Comparison of ENCODE assay signal across 8 cellular contexts in genomic region chr18:9135912-9136314, GRCh38. TPM values are rescaled to one million over a fixed set of nuclear protein-coding genes. Genes with fewer than 3 reads are reported as not detected.
A peak's percentile ranks its signal among the peaks of the same experiment; 100 is the strongest.
DNase-seq lines count a peak whose midpoint lies in the region; ATAC-seq and TF ChIP-seq lines count a peak whose summit lies in the region.

No MANE protein-coding gene starts in this region.

- H3K36me3 ChIP-seq in HAP-1 (replicated peaks) (peaks cover 13% of the 10 kb centered on the region), MG63 (peaks cover 39% of the 10 kb centered on the region), SU-DHL-6 (ENCODE audit: low read length) (peaks cover 17% of the 10 kb centered on the region)
- peaks cover 0 to 14% (median 11%) of the 10 kb centered on the region in 3 experiments for H3K36me3 ChIP-seq in naive thymus-derived CD4-positive, alpha-beta T cell (ENCODE audit: control insufficient read depth in 2 of 3, insufficient read depth in 3 of 3, low read length in 3 of 3)

- peaks cover 32% of the 10 kb centered on the region for H3K4me1 ChIP-seq in HAP-1
- H3K4me1 ChIP-seq in naive thymus-derived CD4-positive, alpha-beta T cell (ENCODE audit: control insufficient read depth in 2 of 2, insufficient read depth in 2 of 2, low read length in 2 of 2), result peaks cover 36 to 44% of the 10 kb centered on the region in 2 donors

- H3K27me3 ChIP-seq in HAP-1 (ENCODE audit: low read depth) (no peaks in the 10 kb centered on the region), MG63 (no peaks in the 10 kb centered on the region), SU-DHL-6 (ENCODE audit: low read length) (no peaks in the 10 kb centered on the region)
- no peaks in the 10 kb centered on the region for H3K27me3 ChIP-seq in naive thymus-derived CD4-positive, alpha-beta T cell (ENCODE audit: control insufficient read depth in 2 of 2, insufficient read depth in 2 of 2, low read length in 2 of 2)

- peaks cover 38% of the 10 kb centered on the region for H3F3A ChIP-seq in SU-DHL-6 (ENCODE audit: insufficient read depth)

- H3K9me3 ChIP-seq in HAP-1 (no peaks in the 10 kb centered on the region), MG63 (no peaks in the 10 kb centered on the region), SU-DHL-6 (ENCODE audit: insufficient read depth, low read length) (no peaks in the 10 kb centered on the region)
- H3K9me3 ChIP-seq in naive thymus-derived CD4-positive, alpha-beta T cell (ENCODE audit: control insufficient read depth in 2 of 3, low read length in 3 of 3), result no peaks in the 10 kb centered on the region

- intact Hi-C loops in activated CD4-positive, alpha-beta T cell treated with anti-CD3 and anti-CD28 coated beads for 36 hours (cut with DNase I, micrococcal nuclease), result loop anchor here (1.0 to 5.0 kb wide), 13 partner anchors 14 to 777 kb away; partner anchors contain the start of genes NDUFV2 (in 2 of the 2), MTCL1 (in 1 of the 2), RAB12 (in 1 of the 2) and RALBP1 (in 1 of the 2)
- intact Hi-C loops in naive thymus-derived CD4-positive, alpha-beta T cell (cut with micrococcal nuclease), result loop anchor here (1.0 to 10.0 kb wide), 15 partner anchors 8 to 777 kb away; partner anchors contain the start of genes MTCL1 (in 2 of the 2), NDUFV2 (in 2 of the 2), PPP4R1 (in 2 of the 2) and RALBP1 (in 2 of the 2)
- intact Hi-C loops in posterior vena cava (cut with DNase I), result loop anchor here (2.0 to 5.0 kb wide), 2 partner anchors 33 to 34 kb away; partner anchors contain the start of gene NDUFV2 (in 2 of the 2)

- H4K20me1 ChIP-seq in SU-DHL-6 (ENCODE audit: low read depth, low read length), result peaks cover 26% of the 10 kb centered on the region

- peak overlapping the region; percentile 86 for H3K4me3 Mint-ChIP-seq in activated CD4-positive, alpha-beta T cell treated with anti-CD3 and anti-CD28 coated beads for 36 hours
- H3K4me3 Mint-ChIP-seq in naive thymus-derived CD4-positive, alpha-beta T cell, result peak overlapping the region; percentile 95 to 99 (median 98)

- H3K4me3 ChIP-seq in HAP-1, result peak overlapping the region; percentile 78
- H3K4me3 ChIP-seq in MG63, result peak overlapping the region; percentile 99
- peak overlapping the region; percentile 61 for H3K4me3 ChIP-seq in SU-DHL-6 (ENCODE audit: insufficient read depth, low read length, poor library complexity, severe bottlenecking)
- H3K4me3 ChIP-seq in naive thymus-derived CD4-positive, alpha-beta T cell (ENCODE audit: low read length), result peak overlapping the region; percentile 86

- TF ChIP-seq CTCF in SU-DHL-6 (IDR thresholded peaks at IDR 0.05; ENCODE audit: insufficient read depth, low read length, poor library complexity, severe bottlenecking), result no peak

- H3K9me2 ChIP-seq in SU-DHL-6 (replicated peaks; ENCODE audit: insufficient read depth, low read length), result no peaks in the 10 kb centered on the region

- peaks cover 47% of the 10 kb centered on the region for H3K4me1 Mint-ChIP-seq in activated CD4-positive, alpha-beta T cell treated with anti-CD3 and anti-CD28 coated beads for 36 hours
- H3K4me1 Mint-ChIP-seq in naive thymus-derived CD4-positive, alpha-beta T cell, result peaks cover 38 to 75% (median 69%) of the 10 kb centered on the region in 7 donors

- peak overlapping the region; percentile 85 for H3K4me2 ChIP-seq in SU-DHL-6 (ENCODE audit: low read depth, low read length, poor library complexity, severe bottlenecking)

- peak overlapping the region; percentile 82 for H2AFZ ChIP-seq in SU-DHL-6 (ENCODE audit: low read depth, low read length, severe bottlenecking)

- peaks cover 50% of the 10 kb centered on the region for H3K36me3 Mint-ChIP-seq in activated CD4-positive, alpha-beta T cell treated with anti-CD3 and anti-CD28 coated beads for 36 hours (ENCODE audit: low read depth)
- H3K36me3 Mint-ChIP-seq in naive thymus-derived CD4-positive, alpha-beta T cell, result peaks cover 4 to 22% (median 17%) of the 10 kb centered on the region in 5 donors

- ATAC-seq in activated CD4-positive, alpha-beta T cell treated with anti-CD3 and anti-CD28 coated beads for 36 hours, result peak; percentile 14
- ATAC-seq in esophagus mucosa, result peak; percentile 41
- ATAC-seq in naive thymus-derived CD4-positive, alpha-beta T cell, result peak; percentile 15

- H3K9ac ChIP-seq in SU-DHL-6 (ENCODE audit: low read length), result peak overlapping the region; percentile 67

- DNase-seq in activated CD4-positive, alpha-beta T cell treated with anti-CD3 and anti-CD28 coated beads for 36 hours, result no peak
- DNase-seq in activated CD4-positive, alpha-beta T cell treated with anti-CD3 and anti-CD28 coated beads for 1 hour, result no peak
- DNase-seq in HAP-1 (ENCODE audit: low spot score in 2 of 2) (peak; percentile 39 to 65), MG63 (no peak), posterior vena cava (ENCODE audit: low spot score) (no peak)
- DNase-seq in naive thymus-derived CD4-positive, alpha-beta T cell, result no peak

- H3K27me3 Mint-ChIP-seq in activated CD4-positive, alpha-beta T cell treated with anti-CD3 and anti-CD28 coated beads for 36 hours, result no peaks in the 10 kb centered on the region
- H3K27me3 Mint-ChIP-seq in naive thymus-derived CD4-positive, alpha-beta T cell, result no peaks in the 10 kb centered on the region

- peak overlapping the region; percentile 96 for H3K27ac Mint-ChIP-seq in activated CD4-positive, alpha-beta T cell treated with anti-CD3 and anti-CD28 coated beads for 36 hours
- peak overlapping the region; percentile 95 to 99 (median 98) for H3K27ac Mint-ChIP-seq in naive thymus-derived CD4-positive, alpha-beta T cell

- CTCF ChIA-PET in activated CD4-positive, alpha-beta T cell treated with anti-CD3 and anti-CD28 coated beads for 36 hours (lab: Charles Lee), result interaction anchor here (0.7 to 1.4 kb wide), 7 partner anchors 9 to 40 kb away, joined by 3 to 6 read pairs (median 4); no protein-coding TSS in a partner anchor
- CTCF ChIA-PET in naive thymus-derived CD4-positive, alpha-beta T cell (lab: Charles Lee), result interaction anchor here (1.0 to 3.4 kb wide), 5 partner anchors 10 to 39 kb away, joined by 3 to 20 read pairs (median 7); partner anchors contain the start of gene NDUFV2

- POLR2A ChIA-PET in activated CD4-positive, alpha-beta T cell treated with anti-CD3 and anti-CD28 coated beads for 36 hours (lab: Charles Lee), result interaction anchor here (0.5 to 5.2 kb wide), 6 partner anchors 18 to 53 kb away, joined by 3 to 30 read pairs (median 5); partner anchors contain the start of gene NDUFV2
- POLR2A ChIA-PET in naive thymus-derived CD4-positive, alpha-beta T cell (lab: Charles Lee), result interaction anchor here (1.9 to 19.8 kb wide), 8 partner anchors 9 to 198 kb away, joined by 6 to 472 read pairs (median 40); partner anchors contain the start of genes NDUFV2 and TWSG1

- peaks cover 38% of the 10 kb centered on the region for H3K79me2 ChIP-seq in SU-DHL-6 (ENCODE audit: insufficient read depth, low read length)

- H3K27ac ChIP-seq in SU-DHL-6 (ENCODE audit: low read depth, low read length), result peak overlapping the region; percentile 98
- H3K27ac ChIP-seq in naive thymus-derived CD4-positive, alpha-beta T cell (ENCODE audit: low read depth, low read length), result peak overlapping the region; percentile 88

- H3K9me3 Mint-ChIP-seq in activated CD4-positive, alpha-beta T cell treated with anti-CD3 and anti-CD28 coated beads for 36 hours (ENCODE audit: low read depth), result no peaks in the 10 kb centered on the region
- H3K9me3 Mint-ChIP-seq in naive thymus-derived CD4-positive, alpha-beta T cell, result no peaks in the 10 kb centered on the region

- in situ Hi-C loops in HAP-1 (cut with MboI; ENCODE audit: low sequenced_read_pairs), result no loop called here

RNA-seq across cellular contexts. Expression of gene ANKRD12, which starts 0.7 kb away (rescaled TPM):
- total RNA-seq in activated CD4-positive, alpha-beta T cell treated with anti-CD3 and anti-CD28 coated beads for 36 hours, result 10 to 100 TPM; 57.5 to 96.0 TPM
- 7.8 and 9.6 TPM in 2 replicates for total RNA-seq in MG63 (2014; rRNA removed; shearing (Covaris generic); ENCODE audit: low replicate concordance)
- 30.8 TPM for total RNA-seq in esophagus mucosa
- 100 to 1,000 TPM in 4 of 5 experiments, 10 to 100 TPM in 1; 98.9 to 274 (median 204) TPM for total RNA-seq in naive thymus-derived CD4-positive, alpha-beta T cell
- 10 to 100 TPM; 48.7 to 90.0 TPM for polyA plus RNA-seq in naive thymus-derived CD4-positive, alpha-beta T cell
- total RNA-seq in posterior vena cava, result 10 to 100 TPM; 81.0 to 91.9 TPM

RNA-seq across cellular contexts. Expression of gene NDUFV2, which starts 33.4 kb away (rescaled TPM):
- total RNA-seq in activated CD4-positive, alpha-beta T cell treated with anti-CD3 and anti-CD28 coated beads for 36 hours, result 100 to 1,000 TPM; 331 to 372 TPM
- 265 and 311 TPM in 2 replicates for total RNA-seq in MG63 (2014; rRNA removed; shearing (Covaris generic); ENCODE audit: low replicate concordance)
- total RNA-seq in esophagus mucosa (156 TPM), posterior vena cava (100 to 1,000 TPM; 117 to 151 TPM)
- 100 to 1,000 TPM; 127 to 198 (median 171) TPM for total RNA-seq in naive thymus-derived CD4-positive, alpha-beta T cell
- polyA plus RNA-seq in naive thymus-derived CD4-positive, alpha-beta T cell, result 100 to 1,000 TPM; 140 to 190 TPM

Comparison
In these comparisons a context has a peak if more than half of its experiments do, and no peak if none do; other contexts are left out.
1. DNase-seq: peak in HAP-1 (2 of 2); none in activated CD4-positive, alpha-beta T cell treated with anti-CD3 and anti-CD28 coated beads for 36 hours (single experiment), activated CD4-positive, alpha-beta T cell treated with anti-CD3 and anti-CD28 coated beads for 1 hour (single experiment), MG63 (single experiment), naive thymus-derived CD4-positive, alpha-beta T cell (0 of 9) and posterior vena cava (single experiment).
2. Peak in every context shown above with its lines, with median percentiles within 50 percentile points of each other: ATAC-seq and H3K4me3 ChIP-seq.